Comparison of ENCODE assay signal across 8 cellular contexts in the genomic region with DNA sequence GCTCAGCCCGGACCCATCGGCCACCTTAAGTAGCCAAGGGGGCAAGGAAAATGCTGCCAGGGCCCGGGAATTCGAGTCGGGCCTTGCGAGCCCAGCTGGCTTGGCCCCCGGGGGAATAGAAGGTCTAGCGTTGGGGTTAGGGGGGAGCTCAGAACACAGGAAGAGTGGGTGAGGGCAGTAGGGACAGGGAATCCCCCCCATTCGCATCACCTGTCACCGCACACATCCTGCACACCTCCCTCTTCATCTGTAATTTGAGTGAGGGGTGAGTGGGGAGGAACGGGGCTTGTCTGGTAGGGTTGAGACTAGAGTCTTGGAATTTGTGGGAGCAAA. TPM values are rescaled to one million over a fixed set of nuclear protein-coding genes. Genes with fewer than 3 reads are reported as not detected.
DNase-seq lines count a peak whose midpoint lies in the region; ATAC-seq and TF ChIP-seq lines count a peak whose summit lies in the region.

No MANE protein-coding gene starts in this region.

- CTCF ChIA-PET in PC-9 (lab: Charles Lee) = interaction anchor here (0.6 to 2.2 kb wide), 11 partner anchors 37 to 359 kb away, joined by 3 to 16 read pairs (median 4); no protein-coding TSS in a partner anchor

- H4K20me1 ChIP-seq in PC-9 (ENCODE audit: insufficient read depth) = 0 out of 2 replicates have a peak, but pooled peaks cover 5% of the 10 kb centered on the region

- H3K36me3 ChIP-seq in PC-9 (ENCODE audit: low read depth) (no peaks in the 10 kb centered on the region), rectal smooth muscle tissue (ENCODE audit: control insufficient read depth, insufficient read depth, low read length) (no peaks in the 10 kb centered on the region)

- peak overlapping the region; percentile 56 for H2AFZ ChIP-seq in PC-9

- no peak overlapping the region for H3K9ac ChIP-seq in rectal smooth muscle tissue (ENCODE audit: low read length)

- peaks cover 6% of the 10 kb centered on the region; the same call in 1 of the 2 replicates for H3F3A ChIP-seq in PC-9 (ENCODE audit: insufficient read depth, low read depth)

- no peaks in the 10 kb centered on the region for H3K27me3 ChIP-seq in PC-9 (ENCODE audit: insufficient read depth, low read depth)
- H3K27me3 ChIP-seq in rectal smooth muscle tissue (ENCODE audit: control insufficient read depth, insufficient read depth, low read length) = no peaks in the 10 kb centered on the region
- peaks cover 3% of the 10 kb centered on the region for H3K27me3 ChIP-seq in foreskin keratinocyte

- DNase-seq in PC-9 (no peak), foreskin keratinocyte (no peak), COLO829 (ENCODE audit: low spot score) (no peak)

- no peak for TF ChIP-seq CTCF in PC-9 (conservative IDR thresholded peaks at IDR 0.05)
- no peak for TF ChIP-seq CTCF in foreskin keratinocyte (conservative IDR thresholded peaks at IDR 0.05)

- H3K9me3 ChIP-seq in PC-9 (ENCODE audit: insufficient read depth, low read depth) = no peaks in the 10 kb centered on the region

- peaks cover 43% of the 10 kb centered on the region for H3K79me2 ChIP-seq in PC-9 (ENCODE audit: low read depth)

- H3K27ac ChIP-seq in PC-9 (no peak overlapping the region), rectal smooth muscle tissue (ENCODE audit: low read depth, low read length) (peak overlapping the region; percentile 75), foreskin keratinocyte (no peak overlapping the region)

- no peaks in the 10 kb centered on the region for H3K9me2 ChIP-seq in PC-9 (ENCODE audit: insufficient read depth)

- ATAC-seq in GM18909 (IDR thresholded peaks at IDR 0.05; ENCODE audit: poor library complexity, unreplicated experiment) (peak; percentile 19), esophagus mucosa (peak; percentile 10), foreskin keratinocyte (no peak), GM21786 (IDR thresholded peaks at IDR 0.05; ENCODE audit: unreplicated experiment) (no peak), HG02885 (IDR thresholded peaks at IDR 0.05; ENCODE audit: poor library complexity, unreplicated experiment) (no peak)

- intact Hi-C loops in PC-9 (cut with micrococcal nuclease; ENCODE audit: unreplicated experiment) = loop anchor here (1.0 to 10.0 kb wide), 6 partner anchors 60 to 1246 kb away; no protein-coding TSS in a partner anchor

- POLR2A ChIA-PET in PC-9 (lab: Charles Lee; ENCODE audit: unreplicated experiment) = interaction anchor here (0.6 kb wide), 1 partner anchor 282 kb away, joined by 6 read pairs; no protein-coding TSS in a partner anchor

- H3K4me1 ChIP-seq in PC-9 (replicated peaks; ENCODE audit: insufficient read depth) (peaks cover 31% of the 10 kb centered on the region), rectal smooth muscle tissue (ENCODE audit: control insufficient read depth, insufficient read depth, low read length) (peaks cover 6% of the 10 kb centered on the region), foreskin keratinocyte (peaks cover 2% of the 10 kb centered on the region)

- peak overlapping the region; percentile 84 for H3K4me2 ChIP-seq in PC-9

- peak overlapping the region; percentile 94 for H3K4me3 ChIP-seq in PC-9
- peak overlapping the region; percentile 66 for H3K4me3 ChIP-seq in rectal smooth muscle tissue (ENCODE audit: low read length)

- BruUV-seq in PC-9 (replicated peaks; lab: Mats Ljungman, UMichigan) = no TSS peak

RNA-seq across cellular contexts. Expression of gene PLXNA2, which starts 0.4 kb away (rescaled TPM):
- 10.2 and 15.6 TPM in 2 replicates for total RNA-seq in PC-9 (2021)
- total RNA-seq in esophagus mucosa = 47.5 TPM
- total RNA-seq in foreskin keratinocyte = 18.9 and 20.6 TPM in 2 replicates
- polyA plus RNA-seq in foreskin keratinocyte = 6.7 and 8.2 TPM in 2 replicates

Comparison
In these comparisons a context has a peak if more than half of its experiments do, and no peak if none do; other contexts are left out.
1. ATAC-seq: peak in GM18909 (single experiment) and esophagus mucosa (single experiment); none in foreskin keratinocyte (single experiment), GM21786 (single experiment) and HG02885 (single experiment).